In genomic region chr11:102853055-102853454, GRCh38 we compare ENCODE assay signal across 38 cellular contexts. TPM values are rescaled to one million over a fixed set of nuclear protein-coding genes. Genes with fewer than 3 reads are reported as not detected.
"Had no signal": no experiment of that assay in that cellular context is flagged by ENCODE, and none has a peak within 500 bp of the region (broad histone marks: within the 10 kb centered on the region; RNA-seq: fewer than 3 reads in every experiment).

No MANE protein-coding gene starts in this region.

- H3K36me3 ChIP-seq: adrenal gland, breast epithelium, cardiac muscle cell, colonic mucosa, gastroesophageal sphincter had no signal

- H3K4me1 ChIP-seq: adrenal gland, breast epithelium, colonic mucosa, gastroesophageal sphincter had no signal

- H3K36me3 Mint-ChIP-seq: activated CD4-positive, alpha-beta memory T cell treated with anti-CD3 and anti-CD28 coated beads for 36 hours; activated CD8-positive, alpha-beta memory T cell treated with anti-CD3 and anti-CD28 coated beads, Interleukin-2, amount 10 ng/mL, durations not matched to agents 7 days and 5 days; activated naive CD4-positive, alpha-beta T cell treated with anti-CD3 and anti-CD28 coated beads, Interleukin-2, amount 50 U/mL, for 24 hours; activated naive CD8-positive, alpha-beta T cell treated with anti-CD3 and anti-CD28 coated beads for 36 hours; brain had no signal

- DNase-seq: activated CD4-positive, alpha-beta memory T cell treated with anti-CD3 and anti-CD28 coated beads for 36 hours; activated CD4-positive, alpha-beta T cell treated with anti-CD3 and anti-CD28 coated beads for 36 hours; activated CD4-positive, alpha-beta T cell treated with anti-CD3 and anti-CD28 coated beads, Interleukin-2, amount 10 ng/mL, durations not matched to agents 24 days and 14 days; activated CD4-positive, CD25-positive, alpha-beta regulatory T cell; activated CD4-positive, CD25-positive, alpha-beta regulatory T cell treated with anti-CD3 and anti-CD28 coated beads, Interleukin-2, amount 50 U/mL, for 72 hours; activated CD8-positive, alpha-beta memory T cell treated with anti-CD3 and anti-CD28 coated beads, Interleukin-2, amount 10 ng/mL, durations not matched to agents 7 days and 5 days; activated CD8-positive, alpha-beta memory T cell treated with anti-CD3 and anti-CD28 coated beads, Interleukin-2, amount 50 U/mL, for 4 hours; activated CD8-positive, alpha-beta T cell treated with anti-CD3 and anti-CD28 coated beads, Interleukin-2, amount 10 ng/mL, durations not matched to agents 7 days and 5 days; activated effector memory CD4-positive, alpha-beta T cell treated with anti-CD3 and anti-CD28 coated beads, Interleukin-2, amount 50 U/mL, for 16 hours; activated naive CD4-positive, alpha-beta T cell treated with anti-CD3 and anti-CD28 coated beads for 36 hours; activated naive CD8-positive, alpha-beta T cell treated with anti-CD3 and anti-CD28 coated beads for 36 hours; activated naive CD8-positive, alpha-beta T cell treated with anti-CD3 and anti-CD28 coated beads, Interleukin-2, amount 50 U/mL, for 24 hours; activated T-cell treated with anti-CD3 and anti-CD28 coated beads, Interleukin-2, amount 50 U/mL, for 1 hour; activated T-cell treated with anti-CD3 and anti-CD28 coated beads, Interleukin-2, amount 50 U/mL, for 48 hours; adrenal gland; amygdala; aorta; central memory CD4-positive, alpha-beta T cell; cerebellar nuclear complex; colonic mucosa; effector CD8-positive, alpha-beta T cell; foreskin keratinocyte; T-helper 1 cell; T-helper 17 cell had no signal

- H3K4me1 Mint-ChIP-seq: activated CD4-positive, alpha-beta T cell treated with anti-CD3 and anti-CD28 coated beads for 36 hours; activated CD4-positive, alpha-beta T cell treated with anti-CD3 and anti-CD28 coated beads, Interleukin-2, amount 10 ng/mL, durations not matched to agents 24 days and 14 days; activated CD8-positive, alpha-beta memory T cell treated with anti-CD3 and anti-CD28 coated beads, Interleukin-2, amount 10 ng/mL, durations not matched to agents 7 days and 5 days; activated naive CD4-positive, alpha-beta T cell treated with anti-CD3 and anti-CD28 coated beads, Interleukin-2, amount 50 U/mL, for 24 hours; activated naive CD8-positive, alpha-beta T cell treated with anti-CD3 and anti-CD28 coated beads for 36 hours; activated naive CD8-positive, alpha-beta T cell treated with anti-CD3 and anti-CD28 coated beads, Interleukin-2, amount 50 U/mL, for 24 hours; brain; T-helper 17 cell had no signal

- H3K27me3 ChIP-seq: adrenal gland, breast epithelium, cardiac muscle cell, colonic mucosa, foreskin keratinocyte, gastroesophageal sphincter had no signal

- H3K4me3 Mint-ChIP-seq: activated CD4-positive, alpha-beta memory T cell treated with anti-CD3 and anti-CD28 coated beads for 36 hours; activated CD4-positive, alpha-beta T cell treated with anti-CD3 and anti-CD28 coated beads for 36 hours; activated CD4-positive, alpha-beta T cell treated with anti-CD3 and anti-CD28 coated beads, Interleukin-2, amount 10 ng/mL, durations not matched to agents 24 days and 14 days; activated CD8-positive, alpha-beta memory T cell treated with anti-CD3 and anti-CD28 coated beads, Interleukin-2, amount 10 ng/mL, durations not matched to agents 7 days and 5 days; activated CD8-positive, alpha-beta T cell treated with anti-CD3 and anti-CD28 coated beads, Interleukin-2, amount 10 ng/mL, durations not matched to agents 7 days and 5 days; activated naive CD4-positive, alpha-beta T cell treated with anti-CD3 and anti-CD28 coated beads for 36 hours; activated naive CD4-positive, alpha-beta T cell treated with anti-CD3 and anti-CD28 coated beads, Interleukin-2, amount 50 U/mL, for 24 hours; activated naive CD8-positive, alpha-beta T cell treated with anti-CD3 and anti-CD28 coated beads for 36 hours; activated naive CD8-positive, alpha-beta T cell treated with anti-CD3 and anti-CD28 coated beads, Interleukin-2, amount 50 U/mL, for 24 hours; activated T-helper 1 cell treated with anti-CD3 and anti-CD28 coated beads, Interleukin-12 subunit alpha, Interleukin-12 subunit beta, Interleukin-2, Interleukin-4 antibody, amounts not matched to agents 30 ng/mL and 10 ng/mL and 1 ng/mL, durations not matched to agents 14 hours and 24 hours and 36 hours; brain; T-helper 17 cell; T-helper 2 cell treated with Interferon-gamma antibody and Interleukin-4, amounts not matched to agents 5 μg/mL and 100 μg/mL, for 36 hours had no signal

- H3K27ac ChIP-seq: adrenal gland, breast epithelium, cardiac muscle cell, colonic mucosa, gastroesophageal sphincter had no signal

- H3K9me3 ChIP-seq: adrenal gland, breast epithelium, colonic mucosa, gastroesophageal sphincter had no signal

- H3K27ac Mint-ChIP-seq: activated CD4-positive, alpha-beta memory T cell treated with anti-CD3 and anti-CD28 coated beads for 36 hours; activated CD4-positive, alpha-beta T cell treated with anti-CD3 and anti-CD28 coated beads for 36 hours; activated CD4-positive, alpha-beta T cell treated with anti-CD3 and anti-CD28 coated beads, Interleukin-2, amount 10 ng/mL, durations not matched to agents 24 days and 14 days; activated CD8-positive, alpha-beta memory T cell treated with anti-CD3 and anti-CD28 coated beads, Interleukin-2, amount 10 ng/mL, durations not matched to agents 7 days and 5 days; activated CD8-positive, alpha-beta T cell treated with anti-CD3 and anti-CD28 coated beads, Interleukin-2, amount 10 ng/mL, durations not matched to agents 7 days and 5 days; activated naive CD4-positive, alpha-beta T cell treated with anti-CD3 and anti-CD28 coated beads for 36 hours; activated naive CD4-positive, alpha-beta T cell treated with anti-CD3 and anti-CD28 coated beads, Interleukin-2, amount 50 U/mL, for 24 hours; activated naive CD8-positive, alpha-beta T cell treated with anti-CD3 and anti-CD28 coated beads for 36 hours; activated naive CD8-positive, alpha-beta T cell treated with anti-CD3 and anti-CD28 coated beads, Interleukin-2, amount 50 U/mL, for 24 hours; activated T-helper 1 cell treated with anti-CD3 and anti-CD28 coated beads, Interleukin-12 subunit alpha, Interleukin-12 subunit beta, Interleukin-2, Interleukin-4 antibody, amounts not matched to agents 30 ng/mL and 10 ng/mL and 1 ng/mL, durations not matched to agents 14 hours and 24 hours and 36 hours; activated T-helper 2 cell treated with anti-CD3 and anti-CD28 coated beads, Interferon-gamma antibody, Interleukin-2, Interleukin-4, amounts not matched to agents 10 μg/mL and 5 μg/mL and 100 μg/mL, durations not matched to agents 14 hours and 24 hours and 36 hours; brain; T-helper 17 cell; T-helper 2 cell treated with Interferon-gamma antibody and Interleukin-4, amounts not matched to agents 5 μg/mL and 100 μg/mL, for 36 hours had no signal

- ATAC-seq: activated CD4-positive, alpha-beta T cell treated with anti-CD3 and anti-CD28 coated beads for 36 hours; activated CD8-positive, alpha-beta memory T cell treated with anti-CD3 and anti-CD28 coated beads, Interleukin-2, amount 10 ng/mL, durations not matched to agents 7 days and 5 days; activated CD8-positive, alpha-beta T cell treated with anti-CD3 and anti-CD28 coated beads, Interleukin-2, amount 10 ng/mL, durations not matched to agents 7 days and 5 days; activated naive CD8-positive, alpha-beta T cell treated with anti-CD3 and anti-CD28 coated beads, Interleukin-2, amount 50 U/mL, for 24 hours; gastroesophageal sphincter; T-helper 17 cell had no signal

- H3K4me3 ChIP-seq: adrenal gland, breast epithelium, cardiac muscle cell, colonic mucosa, gastroesophageal sphincter had no signal

- FAIRE-seq: endometrium, endothelial cell of umbilical vein had no signal

- H3K9me3 Mint-ChIP-seq: activated CD4-positive, alpha-beta memory T cell treated with anti-CD3 and anti-CD28 coated beads for 36 hours; activated CD4-positive, alpha-beta T cell treated with anti-CD3 and anti-CD28 coated beads, Interleukin-2, amount 10 ng/mL, durations not matched to agents 24 days and 14 days; activated naive CD4-positive, alpha-beta T cell treated with anti-CD3 and anti-CD28 coated beads for 36 hours; activated naive CD4-positive, alpha-beta T cell treated with anti-CD3 and anti-CD28 coated beads, Interleukin-2, amount 50 U/mL, for 24 hours; activated naive CD8-positive, alpha-beta T cell treated with anti-CD3 and anti-CD28 coated beads for 36 hours; activated naive CD8-positive, alpha-beta T cell treated with anti-CD3 and anti-CD28 coated beads, Interleukin-2, amount 50 U/mL, for 24 hours; activated T-helper 1 cell treated with anti-CD3 and anti-CD28 coated beads, Interleukin-12 subunit alpha, Interleukin-12 subunit beta, Interleukin-2, Interleukin-4 antibody, amounts not matched to agents 30 ng/mL and 10 ng/mL and 1 ng/mL, durations not matched to agents 14 hours and 24 hours and 36 hours; activated T-helper 2 cell treated with anti-CD3 and anti-CD28 coated beads, Interferon-gamma antibody, Interleukin-2, Interleukin-4, amounts not matched to agents 10 μg/mL and 5 μg/mL and 100 μg/mL, durations not matched to agents 14 hours and 24 hours and 36 hours; T-helper 2 cell treated with Interferon-gamma antibody and Interleukin-4, amounts not matched to agents 5 μg/mL and 100 μg/mL, for 36 hours had no signal

RNA-seq across cellular contexts. Expression of gene MMP3, which starts 9.6 kb away (rescaled TPM):
- total RNA-seq: activated CD4-positive, alpha-beta memory T cell treated with anti-CD3 and anti-CD28 coated beads for 36 hours; activated CD4-positive, alpha-beta T cell treated with anti-CD3 and anti-CD28 coated beads for 36 hours; activated CD4-positive, alpha-beta T cell treated with anti-CD3 and anti-CD28 coated beads, Interleukin-2, amount 10 ng/mL, durations not matched to agents 24 days and 14 days; activated CD8-positive, alpha-beta memory T cell treated with anti-CD3 and anti-CD28 coated beads for 36 hours; activated CD8-positive, alpha-beta memory T cell treated with anti-CD3 and anti-CD28 coated beads, Interleukin-2, amount 10 ng/mL, durations not matched to agents 7 days and 5 days; activated CD8-positive, alpha-beta T cell treated with anti-CD3 and anti-CD28 coated beads, Interleukin-2, amount 10 ng/mL, durations not matched to agents 7 days and 5 days; activated naive CD4-positive, alpha-beta T cell treated with anti-CD3 and anti-CD28 coated beads for 36 hours; activated naive CD8-positive, alpha-beta T cell treated with anti-CD3 and anti-CD28 coated beads for 36 hours; activated T-helper 1 cell treated with anti-CD3 and anti-CD28 coated beads, Interleukin-12 subunit alpha, Interleukin-12 subunit beta, Interleukin-2, Interleukin-4 antibody, amounts not matched to agents 30 ng/mL and 10 ng/mL and 1 ng/mL, durations not matched to agents 14 hours and 24 hours and 36 hours; activated T-helper 2 cell treated with anti-CD3 and anti-CD28 coated beads, Interferon-gamma antibody, Interleukin-2, Interleukin-4, amounts not matched to agents 10 μg/mL and 5 μg/mL and 100 μg/mL, durations not matched to agents 14 hours and 24 hours and 36 hours; cardiac muscle cell; dermis microvascular lymphatic vessel endothelial cell; endothelial cell of umbilical vein; epithelial cell of proximal tubule; glomerular endothelial cell; T-helper 17 cell had no signal
- polyA plus RNA-seq: adrenal gland, aorta, cardiac muscle cell, endothelial cell of umbilical vein had no signal

RNA-seq across cellular contexts. Expression of gene MMP12, which starts 21.7 kb away (rescaled TPM):
- total RNA-seq: activated CD4-positive, alpha-beta memory T cell treated with anti-CD3 and anti-CD28 coated beads for 36 hours; activated CD4-positive, alpha-beta T cell treated with anti-CD3 and anti-CD28 coated beads for 36 hours; activated CD4-positive, alpha-beta T cell treated with anti-CD3 and anti-CD28 coated beads, Interleukin-2, amount 10 ng/mL, durations not matched to agents 24 days and 14 days; activated CD8-positive, alpha-beta memory T cell treated with anti-CD3 and anti-CD28 coated beads for 36 hours; activated CD8-positive, alpha-beta memory T cell treated with anti-CD3 and anti-CD28 coated beads, Interleukin-2, amount 10 ng/mL, durations not matched to agents 7 days and 5 days; activated CD8-positive, alpha-beta T cell treated with anti-CD3 and anti-CD28 coated beads, Interleukin-2, amount 10 ng/mL, durations not matched to agents 7 days and 5 days; activated naive CD4-positive, alpha-beta T cell treated with anti-CD3 and anti-CD28 coated beads for 36 hours; activated naive CD8-positive, alpha-beta T cell treated with anti-CD3 and anti-CD28 coated beads for 36 hours; activated T-helper 2 cell treated with anti-CD3 and anti-CD28 coated beads, Interferon-gamma antibody, Interleukin-2, Interleukin-4, amounts not matched to agents 10 μg/mL and 5 μg/mL and 100 μg/mL, durations not matched to agents 14 hours and 24 hours and 36 hours; adrenal gland; cardiac muscle cell; dermis microvascular lymphatic vessel endothelial cell; endothelial cell of umbilical vein; epithelial cell of proximal tubule; foreskin keratinocyte; gastroesophageal sphincter; glomerular endothelial cell; T-helper 17 cell had no signal
- polyA plus RNA-seq: adrenal gland, cardiac muscle cell, endothelial cell of umbilical vein, foreskin keratinocyte had no signal

RNA-seq across cellular contexts. Expression of gene MMP1, which starts 55.1 kb away (rescaled TPM):
- total RNA-seq: activated CD4-positive, alpha-beta memory T cell treated with anti-CD3 and anti-CD28 coated beads for 36 hours; activated CD4-positive, alpha-beta T cell treated with anti-CD3 and anti-CD28 coated beads for 36 hours; activated CD4-positive, alpha-beta T cell treated with anti-CD3 and anti-CD28 coated beads, Interleukin-2, amount 10 ng/mL, durations not matched to agents 24 days and 14 days; activated CD8-positive, alpha-beta memory T cell treated with anti-CD3 and anti-CD28 coated beads for 36 hours; activated CD8-positive, alpha-beta memory T cell treated with anti-CD3 and anti-CD28 coated beads, Interleukin-2, amount 10 ng/mL, durations not matched to agents 7 days and 5 days; activated CD8-positive, alpha-beta T cell treated with anti-CD3 and anti-CD28 coated beads, Interleukin-2, amount 10 ng/mL, durations not matched to agents 7 days and 5 days; activated naive CD4-positive, alpha-beta T cell treated with anti-CD3 and anti-CD28 coated beads for 36 hours; activated naive CD8-positive, alpha-beta T cell treated with anti-CD3 and anti-CD28 coated beads for 36 hours; activated T-helper 1 cell treated with anti-CD3 and anti-CD28 coated beads, Interleukin-12 subunit alpha, Interleukin-12 subunit beta, Interleukin-2, Interleukin-4 antibody, amounts not matched to agents 30 ng/mL and 10 ng/mL and 1 ng/mL, durations not matched to agents 14 hours and 24 hours and 36 hours; activated T-helper 2 cell treated with anti-CD3 and anti-CD28 coated beads, Interferon-gamma antibody, Interleukin-2, Interleukin-4, amounts not matched to agents 10 μg/mL and 5 μg/mL and 100 μg/mL, durations not matched to agents 14 hours and 24 hours and 36 hours; adrenal gland; breast epithelium; cardiac muscle cell; gastroesophageal sphincter had no signal
